Comparison of ENCODE assay signal across 18 cellular contexts in the genomic region with DNA sequence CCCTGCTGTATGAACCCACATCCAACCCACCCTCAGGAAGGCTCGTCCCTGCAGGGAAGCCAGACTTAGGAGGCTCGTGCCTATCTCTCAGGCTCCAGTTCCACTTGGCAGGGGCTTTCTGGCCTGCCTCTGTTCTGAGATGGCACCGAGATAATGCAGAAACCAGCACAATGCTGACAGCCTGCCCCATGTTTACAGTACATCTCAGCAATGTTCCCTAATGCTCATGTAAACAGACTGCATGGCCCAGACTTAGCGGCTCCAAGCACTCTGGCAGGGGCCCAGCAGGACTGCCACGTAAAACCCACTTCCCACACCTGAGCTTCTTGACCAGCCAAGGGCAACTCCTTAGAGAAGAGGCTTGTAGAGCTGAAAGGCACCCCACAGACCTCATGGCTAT.
DNase-seq lines count a peak whose midpoint lies in the region.
"Had no signal": no experiment of that assay in that cellular context is flagged by ENCODE, and none has a peak within 500 bp of the region (broad histone marks: within the 10 kb centered on the region; RNA-seq: fewer than 3 reads in every experiment).

No MANE protein-coding gene starts in this region.

- H3K4me3 Mint-ChIP-seq in CD8-positive, alpha-beta memory T cell, result no peak overlapping the region
- no peak overlapping the region for H3K4me3 Mint-ChIP-seq in activated CD4-positive, alpha-beta memory T cell treated with anti-CD3 and anti-CD28 coated beads, Interleukin-2, amount 10 ng/mL, durations not matched to agents 7 days and 5 days
- H3K4me3 Mint-ChIP-seq: activated naive CD8-positive, alpha-beta T cell treated with anti-CD3 and anti-CD28 coated beads, Interleukin-2, amount 50 U/mL, for 24 hours; activated T-cell treated with anti-CD3 and anti-CD28 coated beads, Interleukin-2, amount 50 U/mL, for 72 hours; naive B cell; stimulated activated naive B cell treated with anti-CD40 and anti-IgM and Interleukin-4, amounts not matched to agents 10 μg/mL and 1 μg/mL and 100 μg/mL, for 72 hours had no signal

- no peaks in the 10 kb centered on the region for H3K36me3 Mint-ChIP-seq in CD8-positive, alpha-beta memory T cell
- no peaks in the 10 kb centered on the region for H3K36me3 Mint-ChIP-seq in activated CD4-positive, alpha-beta memory T cell treated with anti-CD3 and anti-CD28 coated beads, Interleukin-2, amount 10 ng/mL, durations not matched to agents 7 days and 5 days (ENCODE audit: low read depth)
- H3K36me3 Mint-ChIP-seq: naive B cell; stimulated activated naive B cell treated with anti-CD40 and anti-IgM and Interleukin-4, amounts not matched to agents 10 μg/mL and 1 μg/mL and 100 μg/mL, for 72 hours had no signal

- H3K9me3 Mint-ChIP-seq in CD8-positive, alpha-beta memory T cell, result peaks cover 0 to 12% (median 4%) of the 10 kb centered on the region in 5 donors
- H3K9me3 Mint-ChIP-seq in activated CD4-positive, alpha-beta memory T cell treated with anti-CD3 and anti-CD28 coated beads, Interleukin-2, amount 10 ng/mL, durations not matched to agents 7 days and 5 days, result peaks cover 5% of the 10 kb centered on the region

- no peak overlapping the region for H3K4me3 ChIP-seq in mesodermal cell (ENCODE audit: extremely low read depth, insufficient read depth, low read length, poor library complexity, severe bottlenecking)
- H3K4me3 ChIP-seq in CD8-positive, alpha-beta memory T cell (ENCODE audit: low read length), result no peak overlapping the region

- peaks cover 4% of the 10 kb centered on the region for H3K4me1 ChIP-seq in mesodermal cell (ENCODE audit: control insufficient read depth, insufficient read depth, low read length, poor library complexity, severe bottlenecking)
- no peaks in the 10 kb centered on the region for H3K4me1 ChIP-seq in CD8-positive, alpha-beta memory T cell (ENCODE audit: insufficient read depth, low read length)

- H3K9me3 ChIP-seq in mesodermal cell (ENCODE audit: control insufficient read depth, low read length), result no peaks in the 10 kb centered on the region
- H3K9me3 ChIP-seq in CD8-positive, alpha-beta memory T cell (ENCODE audit: low read length), result no peaks in the 10 kb centered on the region

- H3K4me1 Mint-ChIP-seq in CD8-positive, alpha-beta memory T cell, result no peaks in the 10 kb centered on the region
- H3K4me1 Mint-ChIP-seq in activated CD4-positive, alpha-beta memory T cell treated with anti-CD3 and anti-CD28 coated beads, Interleukin-2, amount 10 ng/mL, durations not matched to agents 7 days and 5 days, result no peaks in the 10 kb centered on the region
- H3K4me1 Mint-ChIP-seq: activated naive CD8-positive, alpha-beta T cell treated with anti-CD3 and anti-CD28 coated beads, Interleukin-2, amount 50 U/mL, for 24 hours; naive B cell; stimulated activated naive B cell treated with anti-CD40 and anti-IgM and Interleukin-4, amounts not matched to agents 10 μg/mL and 1 μg/mL and 100 μg/mL, for 72 hours had no signal

- H3K27ac Mint-ChIP-seq in CD8-positive, alpha-beta memory T cell, result no peak overlapping the region
- H3K27ac Mint-ChIP-seq in activated CD4-positive, alpha-beta memory T cell treated with anti-CD3 and anti-CD28 coated beads, Interleukin-2, amount 10 ng/mL, durations not matched to agents 7 days and 5 days, result no peak overlapping the region
- H3K27ac Mint-ChIP-seq: activated naive CD8-positive, alpha-beta T cell treated with anti-CD3 and anti-CD28 coated beads, Interleukin-2, amount 50 U/mL, for 24 hours; activated T-cell treated with anti-CD3 and anti-CD28 coated beads, Interleukin-2, amount 50 U/mL, for 72 hours; naive B cell; stimulated activated naive B cell treated with anti-CD40 and anti-IgM and Interleukin-4, amounts not matched to agents 10 μg/mL and 1 μg/mL and 100 μg/mL, for 72 hours had no signal

- POLR2A ChIA-PET in CD8-positive, alpha-beta memory T cell (lab: Charles Lee), result no interaction called here
- POLR2A ChIA-PET in activated CD4-positive, alpha-beta memory T cell treated with anti-CD3 and anti-CD28 coated beads, Interleukin-2, amount 10 ng/mL, durations not matched to agents 7 days and 5 days (lab: Charles Lee), result no interaction called here

- no peaks in the 10 kb centered on the region for H3K27me3 Mint-ChIP-seq in CD8-positive, alpha-beta memory T cell
- H3K27me3 Mint-ChIP-seq in activated CD4-positive, alpha-beta memory T cell treated with anti-CD3 and anti-CD28 coated beads, Interleukin-2, amount 10 ng/mL, durations not matched to agents 7 days and 5 days, result no peaks in the 10 kb centered on the region
- H3K27me3 Mint-ChIP-seq: activated naive CD8-positive, alpha-beta T cell treated with anti-CD3 and anti-CD28 coated beads, Interleukin-2, amount 50 U/mL, for 24 hours; naive B cell had no signal

- H3K27ac ChIP-seq in mesodermal cell (ENCODE audit: low read depth, low read length, severe bottlenecking), result peak overlapping the region; percentile 33
- H3K27ac ChIP-seq in CD8-positive, alpha-beta memory T cell (ENCODE audit: low read depth, low read length), result no peak overlapping the region

- no peaks in the 10 kb centered on the region for H3K36me3 ChIP-seq in mesodermal cell (ENCODE audit: control insufficient read depth, insufficient read depth, low read length)
- no peaks in the 10 kb centered on the region for H3K36me3 ChIP-seq in CD8-positive, alpha-beta memory T cell (ENCODE audit: insufficient read depth, low read length)

- no peaks in the 10 kb centered on the region for H3K27me3 ChIP-seq in CD8-positive, alpha-beta memory T cell (ENCODE audit: insufficient read depth, low read length, poor library complexity, severe bottlenecking)

- CTCF ChIA-PET in CD8-positive, alpha-beta memory T cell (lab: Charles Lee), result no interaction called here
- CTCF ChIA-PET in activated CD4-positive, alpha-beta memory T cell treated with anti-CD3 and anti-CD28 coated beads, Interleukin-2, amount 10 ng/mL, durations not matched to agents 7 days and 5 days (lab: Charles Lee), result no interaction called here

- DNase-seq in COR-L47 (lab: John Stamatoyannopoulos, UW) (peak; percentile 97), NCI-H1092 (lab: John Stamatoyannopoulos, UW) (peak; percentile 61), NCI-H446 (lab: John Stamatoyannopoulos, UW) (peak; percentile 36 to 69), NCI-H1930 (lab: John Stamatoyannopoulos, UW) (no peak)
- no peak for DNase-seq in CD8-positive, alpha-beta memory T cell
- DNase-seq in activated CD4-positive, alpha-beta T cell treated with anti-CD3 and anti-CD28 coated beads for 1 hour, result no peak
- DNase-seq in activated CD4-positive, alpha-beta memory T cell treated with anti-CD3 and anti-CD28 coated beads, Interleukin-2, amount 10 ng/mL, durations not matched to agents 7 days and 5 days, result no peak
- DNase-seq: activated CD4-positive, alpha-beta T cell treated with anti-CD3 and anti-CD28 coated beads, Interleukin-2, amount 50 U/mL, for 48 hours; activated naive CD8-positive, alpha-beta T cell treated with anti-CD3 and anti-CD28 coated beads, Interleukin-2, amount 50 U/mL, for 24 hours; activated T-cell treated with anti-CD3 and anti-CD28 coated beads, Interleukin-2, amount 50 U/mL, for 72 hours; central memory CD4-positive, alpha-beta T cell; effector CD8-positive, alpha-beta T cell; KBM-7; naive B cell; NCI-H524 treated with DMSO at 0.1 percent for 48 hours; small intestine; stimulated activated naive B cell treated with anti-CD40 and anti-IgM and Interleukin-4, amounts not matched to agents 10 μg/mL and 1 μg/mL and 100 μg/mL, for 72 hours had no signal

- WGBS in mesodermal cell (ENCODE audit: insufficient coverage in 2 of 2), 2 experiments, result 68 to 78% methylated on average over 4 to 5 of the region's 5 CpGs

Comparison
In these comparisons a context has a peak if more than half of its experiments do, and no peak if none do; other contexts are left out.
1. DNase-seq: peak in COR-L47 (single experiment), NCI-H1092 (single experiment) and NCI-H446 (2 of 2); none in CD8-positive, alpha-beta memory T cell (0 of 5), activated CD4-positive, alpha-beta T cell treated with anti-CD3 and anti-CD28 coated beads for 1 hour (single experiment), NCI-H1930 (0 of 2) and activated CD4-positive, alpha-beta memory T cell treated with anti-CD3 and anti-CD28 coated beads, Interleukin-2, amount 10 ng/mL, durations not matched to agents 7 days and 5 days (single experiment).